26 cellular contexts compared by ENCODE assay signal in genomic region chr22:47534150-47535133, GRCh38.
A peak's percentile ranks its signal among the peaks of the same experiment; 100 is the strongest.
DNase-seq lines count a peak whose midpoint lies in the region; ATAC-seq and TF ChIP-seq lines count a peak whose summit lies in the region.
"Had no signal": no experiment of that assay in that cellular context is flagged by ENCODE, and none has a peak within 500 bp of the region (broad histone marks: within the 10 kb centered on the region; RNA-seq: fewer than 3 reads in every experiment).

No MANE protein-coding gene starts in this region.

- WGBS in heart left ventricle, 4 donors = 43 to 71% (median 58%) methylated on average over 11 to 15 of the region's 15 CpGs
- 29% methylated on average over 13 of the region's 15 CpGs for WGBS in esophagus muscularis mucosa
- WGBS in thymus = 86% methylated on average over 15 of the region's 15 CpGs

- TF ChIP-seq CTCF in heart left ventricle (IDR thresholded peaks at IDR 0.05) (no peak), esophagus muscularis mucosa (IDR thresholded peaks at IDR 0.05) (no peak), neural cell (IDR thresholded peaks at IDR 0.05; ENCODE audit: poor library complexity, severe bottlenecking) (no peak), GM13977 (IDR thresholded peaks at IDR 0.05; ENCODE audit: extremely low read depth, insufficient read depth, missing control alignments) (no peak)

- H3K4me2 ChIP-seq in neural cell (ENCODE audit: low read length) = no peak overlapping the region
- H3K4me2 ChIP-seq: A549, neural progenitor cell had no signal

- H3K36me3 ChIP-seq in heart left ventricle (no peaks in the 10 kb centered on the region), esophagus muscularis mucosa (no peaks in the 10 kb centered on the region), neural cell (ENCODE audit: insufficient read depth, low read length) (no peaks in the 10 kb centered on the region), thymus (ENCODE audit: control insufficient read depth, insufficient read depth) (no peaks in the 10 kb centered on the region)
- H3K36me3 ChIP-seq: gastroesophageal sphincter, neural progenitor cell had no signal

- H3K4me3 ChIP-seq in heart left ventricle (no peak overlapping the region), esophagus muscularis mucosa (no peak overlapping the region), neural cell (ENCODE audit: low read length) (no peak overlapping the region), thymus (ENCODE audit: low read length) (no peak overlapping the region)
- H3K4me3 ChIP-seq: A549, gastroesophageal sphincter, neural progenitor cell had no signal

- H4K20me1 ChIP-seq in neural cell (ENCODE audit: insufficient read depth) = no peaks in the 10 kb centered on the region

- intact Hi-C loops in heart left ventricle (cut with DNase I) = no loop called here
- intact Hi-C loops in Right ventricle myocardium superior (cut with DNase I) = no loop called here
- intact Hi-C loops in esophagus muscularis mucosa (cut with DNase I) = no loop called here

- TF ChIP-seq EP300 in esophagus muscularis mucosa (IDR thresholded peaks at IDR 0.05) (no peak), neural cell (conservative IDR thresholded peaks at IDR 0.05; ENCODE audit: poor library complexity, severe bottlenecking) (no peak)

- H3K9me2 ChIP-seq in neural cell (ENCODE audit: insufficient read depth, low read length) = no peaks in the 10 kb centered on the region

- ATAC-seq in heart left ventricle = peak in 3 of 4 donors; percentile 42 to 94 (median 60)
- ATAC-seq in Right ventricle myocardium superior (ENCODE audit: poor library complexity) = no peak
- ATAC-seq: A549; CD8-positive, alpha-beta T cell; gastroesophageal sphincter; left lobe of liver; stimulated activated naive CD8-positive, alpha-beta T cell treated with anti-CD3 and anti-CD28 coated beads, Interleukin-15, Interleukin-2, amounts not matched to agents 100 U/mL and 50 U/mL, for 24 hours had no signal

- no peaks in the 10 kb centered on the region for H3K79me2 ChIP-seq in neural cell (replicated peaks; ENCODE audit: insufficient read depth, low read length)

- no peak overlapping the region for H2AFZ ChIP-seq in neural cell (ENCODE audit: low read depth, low read length)
- H2AFZ ChIP-seq: neural progenitor cell had no signal

- TF ChIP-seq POLR2A in heart left ventricle (IDR thresholded peaks at IDR 0.05) (no peak), esophagus muscularis mucosa (IDR thresholded peaks at IDR 0.05; ENCODE audit: low read depth) (no peak)

- H3F3A ChIP-seq in neural cell (ENCODE audit: insufficient read depth, low read length, poor library complexity, severe bottlenecking) = no peaks in the 10 kb centered on the region

- no peak overlapping the region for H3K9ac ChIP-seq in neural cell (ENCODE audit: low read length)
- H3K9ac ChIP-seq: neural progenitor cell had no signal

- peaks cover 0 to 3% (median 0%) of the 10 kb centered on the region in 9 donors for H3K27me3 ChIP-seq in heart left ventricle
- H3K27me3 ChIP-seq in esophagus muscularis mucosa = peaks cover 0 to 5% (median 0%) of the 10 kb centered on the region in 4 donors
- H3K27me3 ChIP-seq in neural cell (ENCODE audit: insufficient read depth, low read depth, low read length) = no peaks in the 10 kb centered on the region
- H3K27me3 ChIP-seq in thymus (ENCODE audit: control insufficient read depth, insufficient read depth) = no peaks in the 10 kb centered on the region
- H3K27me3 ChIP-seq: gastroesophageal sphincter, neural progenitor cell had no signal

- peak in 4 of 5 donors; percentile 28 to 56 (median 46) for DNase-seq in heart left ventricle
- no peak for DNase-seq in Right ventricle myocardium superior
- peak; percentile 89 for DNase-seq in esophagus muscularis mucosa (ENCODE audit: extremely low spot score)
- no peak for DNase-seq in midbrain (lab: John Stamatoyannopoulos, UW)
- no peak for DNase-seq in GM13977 (ENCODE audit: low spot score)
- DNase-seq in GM19238 (ENCODE audit: insufficient read length, low spot score) = no peak
- DNase-seq: activated CD8-positive, alpha-beta memory T cell treated with anti-CD3 and anti-CD28 coated beads for 24 hours; activated effector memory CD4-positive, alpha-beta T cell treated with anti-CD3 and anti-CD28 coated beads, Interleukin-2, amount 50 U/mL, for 16 hours; activated naive CD8-positive, alpha-beta T cell treated with anti-CD3 and anti-CD28 coated beads for 36 hours; AML-193; aorta; CD8-positive, alpha-beta T cell; DMS 273 treated with DMSO at 0.1 percent for 48 hours; endodermal cell; H9; hippocampal formation; NCI-H2107; NCI-H82; stimulated activated naive CD8-positive, alpha-beta T cell treated with anti-CD3 and anti-CD28 coated beads, Interleukin-15, Interleukin-2, amounts not matched to agents 100 U/mL and 50 U/mL, for 24 hours; T-helper 2 cell had no signal

- no peak for TF ChIP-seq RAD21 in neural cell (conservative IDR thresholded peaks at IDR 0.05)

- H3K27ac ChIP-seq in heart left ventricle = peak overlapping the region in 2 of 12 donors; percentile 29 to 49
- peak overlapping the region in 2 of 4 donors; percentile 40 to 50 for H3K27ac ChIP-seq in esophagus muscularis mucosa (replicated peaks in 1 of 4)
- H3K27ac ChIP-seq in neural cell (ENCODE audit: low read length) = peak overlapping the region; percentile 20
- peak overlapping the region; percentile 20 for H3K27ac ChIP-seq in thymus (ENCODE audit: low read depth)
- H3K27ac ChIP-seq: A549, neural progenitor cell had no signal

- in situ Hi-C loops in GM13977 (cut with MboI; ENCODE audit: low pct_unique_long_range_greater_than_20kb, low sequenced_read_pairs, unreplicated experiment) = no loop called here

- H3K4me1 ChIP-seq in heart left ventricle (peaks cover 0 to 10% (median 0%) of the 10 kb centered on the region in 12 donors), esophagus muscularis mucosa (peaks cover 0 to 17% (median 15%) of the 10 kb centered on the region in 4 donors), thymus (ENCODE audit: control insufficient read depth, insufficient read depth, low read length) (no peaks in the 10 kb centered on the region)
- H3K4me1 ChIP-seq: A549, neural progenitor cell had no signal

- peaks cover 0 to 8% (median 0%) of the 10 kb centered on the region in 12 donors for H3K9me3 ChIP-seq in heart left ventricle
- peaks cover 0 to 10% (median 2%) of the 10 kb centered on the region in 4 donors for H3K9me3 ChIP-seq in esophagus muscularis mucosa
- H3K9me3 ChIP-seq in neural cell (ENCODE audit: low read length) = peaks cover 6% of the 10 kb centered on the region
- H3K9me3 ChIP-seq in thymus (ENCODE audit: control insufficient read depth) = no peaks in the 10 kb centered on the region
- H3K9me3 ChIP-seq: A549 had no signal

TF ChIP-seq in neural cell, 6 proteins besides CTCF, POLR2A, EP300 and RAD21:
- TF ChIP-seq SMC3 (conservative IDR thresholded peaks at IDR 0.05; ENCODE audit: poor library complexity) = no peak
- no peak for TF ChIP-seq TAF1 (IDR thresholded peaks at IDR 0.05; ENCODE audit: low read depth)
- no peak for TF ChIP-seq MXI1 (conservative IDR thresholded peaks at IDR 0.05; ENCODE audit: poor library complexity, severe bottlenecking)
- TF ChIP-seq POLR2AphosphoS5 (IDR thresholded peaks at IDR 0.05) = no peak
- no peak for TF ChIP-seq EZH2 (IDR thresholded peaks at IDR 0.05; ENCODE audit: borderline replicate concordance, insufficient read depth, low read length, poor library complexity, severe bottlenecking)
- TF ChIP-seq REST (IDR thresholded peaks at IDR 0.05; ENCODE audit: borderline replicate concordance) = no peak

Comparison
In these comparisons a context has a peak if more than half of its experiments do, and no peak if none do; other contexts are left out.
1. DNase-seq: peak in heart left ventricle (4 of 5) and esophagus muscularis mucosa (single experiment); none in Right ventricle myocardium superior (single experiment), midbrain (single experiment), GM13977 (single experiment) and GM19238 (single experiment).